In the genomic region with DNA sequence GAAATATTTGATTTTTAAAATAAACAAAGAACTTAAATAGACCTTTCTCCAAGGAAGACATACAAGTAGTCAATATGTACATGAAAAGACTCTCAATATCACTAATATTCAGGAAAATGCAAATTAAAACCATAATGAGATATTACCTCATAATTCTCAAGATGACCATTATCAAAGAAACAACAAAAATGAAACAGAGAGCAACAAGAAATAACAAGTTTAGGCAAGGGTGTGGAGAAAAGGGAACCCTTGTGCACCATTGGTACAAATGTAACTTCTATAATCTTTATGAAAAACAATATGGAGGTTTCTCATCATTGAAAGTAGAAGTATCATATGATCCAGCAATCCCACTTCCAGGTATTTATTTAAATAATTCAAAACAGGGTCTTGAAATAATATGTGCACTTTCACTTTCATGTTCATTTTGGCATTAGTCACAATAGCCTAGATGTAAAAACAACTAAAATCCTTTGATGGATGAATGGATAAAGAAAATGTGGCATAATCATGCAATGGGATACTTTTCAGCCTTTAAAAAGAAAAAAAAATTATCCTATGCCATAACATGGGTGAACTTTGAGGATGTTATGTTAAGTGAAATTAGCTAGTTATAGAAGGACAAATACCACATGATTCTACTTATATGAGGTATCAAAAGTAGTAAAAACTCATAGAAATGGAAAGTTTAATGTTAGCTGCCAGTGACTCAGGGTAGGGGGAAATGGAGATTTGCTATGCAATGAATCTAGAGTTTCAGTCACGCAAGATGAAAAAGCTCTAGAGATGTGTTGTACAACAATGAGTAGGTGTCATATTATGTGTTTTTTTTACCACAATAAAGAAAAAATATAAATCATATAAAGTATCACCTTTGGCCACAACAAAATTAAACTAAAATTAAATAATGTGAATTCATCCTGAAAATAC, we compare ENCODE assay signal across 26 cellular contexts.
DNase-seq lines count a peak whose midpoint lies in the region; ATAC-seq lines count a peak whose summit lies in the region.
"Had no signal": no experiment of that assay in that cellular context is flagged by ENCODE, and none has a peak within 500 bp of the region (broad histone marks: within the 10 kb centered on the region; RNA-seq: fewer than 3 reads in every experiment).

No MANE protein-coding gene starts in this region.

- H3K27ac Mint-ChIP-seq in stimulated activated naive CD8-positive, alpha-beta T cell treated with anti-CD3 and anti-CD28 coated beads, Interleukin-15, Interleukin-2, amounts not matched to agents 100 ng/mL and 50 ng/mL, for 24 hours: peak overlapping the region; percentile 24
- H3K27ac Mint-ChIP-seq: brain, HFFc6, WTC11 had no signal

- H3K36me3 Mint-ChIP-seq in stimulated activated naive CD8-positive, alpha-beta T cell treated with anti-CD3 and anti-CD28 coated beads, Interleukin-15, Interleukin-2, amounts not matched to agents 100 ng/mL and 50 ng/mL, for 24 hours (ENCODE audit: low read depth): no peaks in the 10 kb centered on the region
- H3K36me3 Mint-ChIP-seq: brain, WTC11 had no signal

- peaks cover 12% of the 10 kb centered on the region for H3K4me1 Mint-ChIP-seq in stimulated activated naive CD8-positive, alpha-beta T cell treated with anti-CD3 and anti-CD28 coated beads, Interleukin-15, Interleukin-2, amounts not matched to agents 100 ng/mL and 50 ng/mL, for 24 hours (ENCODE audit: low read depth)
- H3K4me1 Mint-ChIP-seq: brain, WTC11 had no signal

- no peak for ATAC-seq in stimulated activated naive CD8-positive, alpha-beta T cell treated with anti-CD3 and anti-CD28 coated beads, Interleukin-15, Interleukin-2, amounts not matched to agents 100 U/mL and 50 U/mL, for 24 hours
- ATAC-seq: heart right ventricle, right cardiac atrium, WTC11 had no signal

- no peak overlapping the region for H3K4me3 Mint-ChIP-seq in stimulated activated naive CD8-positive, alpha-beta T cell treated with anti-CD3 and anti-CD28 coated beads, Interleukin-15, Interleukin-2, amounts not matched to agents 100 ng/mL and 50 ng/mL, for 24 hours
- H3K4me3 Mint-ChIP-seq: brain, HFFc6, WTC11 had no signal

- peaks cover 4% of the 10 kb centered on the region for H3K9me3 Mint-ChIP-seq in stimulated activated naive CD8-positive, alpha-beta T cell treated with anti-CD3 and anti-CD28 coated beads, Interleukin-15, Interleukin-2, amounts not matched to agents 100 ng/mL and 50 ng/mL, for 24 hours
- H3K9me3 Mint-ChIP-seq: HFFc6, WTC11 had no signal

- peaks cover 3% of the 10 kb centered on the region for H3K27me3 Mint-ChIP-seq in stimulated activated naive CD8-positive, alpha-beta T cell treated with anti-CD3 and anti-CD28 coated beads, Interleukin-15, Interleukin-2, amounts not matched to agents 100 ng/mL and 50 ng/mL, for 24 hours
- H3K27me3 Mint-ChIP-seq: brain had no signal

- no peak for DNase-seq in stimulated activated naive CD8-positive, alpha-beta T cell treated with anti-CD3 and anti-CD28 coated beads, Interleukin-15, Interleukin-2, amounts not matched to agents 100 U/mL and 50 U/mL, for 24 hours
- DNase-seq in LHCN-M2 (ENCODE audit: low read depth) (peak; percentile 11), dermis microvascular lymphatic vessel endothelial cell (ENCODE audit: low read depth in 2 of 2) (peak; percentile 9 to 34), DMS114 treated with DMSO at 0.1 percent for 48 hours (lab: John Stamatoyannopoulos, UW; ENCODE audit: unreplicated experiment) (no peak), retina (no peak), pons (ENCODE audit: low spot score) (no peak)
- DNase-seq: activated CD4-positive, alpha-beta T cell treated with anti-CD3 and anti-CD28 coated beads, Interleukin-2, amount 50 U/mL, for 4 hours; activated CD8-positive, alpha-beta memory T cell treated with anti-CD3 and anti-CD28 coated beads, Interleukin-2, amount 50 U/mL, for 4 hours; activated gamma-delta T cell; amniotic stem cell; dermis blood vessel endothelial cell; DMS53; foreskin melanocyte; heart right ventricle; HFFc6; kidney; NCI-H1417; NCI-H2029; NCI-H524 treated with DMSO at 0.1 percent for 48 hours; right cardiac atrium; spleen; stimulated activated CD4-positive, alpha-beta T cell treated with anti-CD3 and anti-CD28 coated beads, Interleukin-2, amount 100 ng/mL, for 24 hours; transverse colon had no signal

Comparison
In these comparisons a context has a peak if more than half of its experiments do, and no peak if none do; other contexts are left out.
1. DNase-seq: peak in LHCN-M2 (single experiment) and dermis microvascular lymphatic vessel endothelial cell (2 of 2); none in stimulated activated naive CD8-positive, alpha-beta T cell treated with anti-CD3 and anti-CD28 coated beads, Interleukin-15, Interleukin-2, amounts not matched to agents 100 U/mL and 50 U/mL, for 24 hours (single experiment), DMS114 treated with DMSO at 0.1 percent for 48 hours (single experiment), retina (single experiment) and pons (single experiment).